Comparison of ENCODE assay signal across 9 cellular contexts in the genomic region with DNA sequence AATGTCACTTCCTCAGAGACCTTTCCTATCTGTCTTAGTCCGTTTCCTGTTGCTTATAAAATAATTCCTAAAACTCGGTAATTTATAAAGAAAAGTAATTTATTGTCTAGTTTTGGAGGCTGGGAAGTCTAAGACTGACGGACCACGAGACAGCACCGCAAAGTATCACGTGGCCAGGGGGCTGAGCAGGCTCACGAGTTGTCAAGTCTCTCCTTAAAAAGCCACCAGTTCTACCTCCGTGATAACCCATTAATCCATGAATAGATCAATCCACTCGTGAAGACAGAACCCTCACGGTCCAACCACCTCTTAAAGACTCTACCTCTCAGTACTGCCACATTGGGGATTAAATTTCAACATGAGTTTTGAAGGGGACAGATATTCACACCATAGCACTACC. TPM values are rescaled to one million over a fixed set of nuclear protein-coding genes. Genes with fewer than 3 reads are reported as not detected.
DNase-seq lines count a peak whose midpoint lies in the region; ATAC-seq and TF ChIP-seq lines count a peak whose summit lies in the region.
"Had no signal": no experiment of that assay in that cellular context is flagged by ENCODE, and none has a peak within 500 bp of the region (broad histone marks: within the 10 kb centered on the region; RNA-seq: fewer than 3 reads in every experiment).

No MANE protein-coding gene starts in this region.

- 1% methylated on average over 10 of the region's 10 CpGs for WGBS in suprapubic skin

- peak overlapping the region; percentile 84 for H3K4me3 ChIP-seq in suprapubic skin

- no peak overlapping the region for H3K27ac Mint-ChIP-seq in activated naive CD8-positive, alpha-beta T cell treated with anti-CD3 and anti-CD28 coated beads, Interleukin-2, amount 50 U/mL, for 24 hours
- no peak overlapping the region for H3K27ac Mint-ChIP-seq in mesothelial cell of epicardium
- H3K27ac Mint-ChIP-seq: stimulated activated naive CD8-positive, alpha-beta T cell treated with anti-CD3 and anti-CD28 coated beads, Interleukin-15, Interleukin-2, amounts not matched to agents 100 ng/mL and 50 ng/mL, for 24 hours had no signal

- H3K4me1 ChIP-seq in suprapubic skin, result peaks cover 59% of the 10 kb centered on the region

- no peak for TF ChIP-seq EP300 in suprapubic skin (IDR thresholded peaks at IDR 0.05)

- H3K27me3 ChIP-seq in suprapubic skin, result no peaks in the 10 kb centered on the region

- TF ChIP-seq POLR2A in suprapubic skin (IDR thresholded peaks at IDR 0.05), result no peak

- TF ChIP-seq CTCF in suprapubic skin (IDR thresholded peaks at IDR 0.05) (no peak), mesothelial cell of epicardium (IDR thresholded peaks at IDR 0.05; ENCODE audit: unreplicated experiment) (no peak)

- no peak overlapping the region for H3K4me3 Mint-ChIP-seq in activated naive CD8-positive, alpha-beta T cell treated with anti-CD3 and anti-CD28 coated beads, Interleukin-2, amount 50 U/mL, for 24 hours
- no peak overlapping the region for H3K4me3 Mint-ChIP-seq in mesothelial cell of epicardium
- H3K4me3 Mint-ChIP-seq: stimulated activated naive CD8-positive, alpha-beta T cell treated with anti-CD3 and anti-CD28 coated beads, Interleukin-15, Interleukin-2, amounts not matched to agents 100 ng/mL and 50 ng/mL, for 24 hours had no signal

- no peak for ATAC-seq in activated naive CD8-positive, alpha-beta T cell treated with anti-CD3 and anti-CD28 coated beads, Interleukin-2, amount 50 U/mL, for 24 hours

- H3K9me3 Mint-ChIP-seq in activated naive CD8-positive, alpha-beta T cell treated with anti-CD3 and anti-CD28 coated beads, Interleukin-2, amount 50 U/mL, for 24 hours, result no peaks in the 10 kb centered on the region
- H3K9me3 Mint-ChIP-seq in mesothelial cell of epicardium, result no peaks in the 10 kb centered on the region
- H3K9me3 Mint-ChIP-seq: stimulated activated naive CD8-positive, alpha-beta T cell treated with anti-CD3 and anti-CD28 coated beads, Interleukin-15, Interleukin-2, amounts not matched to agents 100 ng/mL and 50 ng/mL, for 24 hours had no signal

- DNase-seq in GF-D8 (lab: John Stamatoyannopoulos, UW), result peak; percentile 16
- DNase-seq in NOMO-1 treated with dmso at 0.1 percent for 144 hours (lab: John Stamatoyannopoulos, UW; ENCODE audit: unreplicated experiment), result peak; percentile 3
- peak; percentile 58 for DNase-seq in activated naive CD8-positive, alpha-beta T cell treated with anti-CD3 and anti-CD28 coated beads, Interleukin-2, amount 50 U/mL, for 24 hours
- peak; percentile 21 for DNase-seq in left kidney (ENCODE audit: low read depth, low spot score)
- DNase-seq in suprapubic skin (ENCODE audit: low spot score in 2 of 2), result no peak
- DNase-seq in HuH-7 (ENCODE audit: low spot score), result no peak
- no peak for DNase-seq in NCI-H1436 treated with DMSO at 0.1 percent for 48 hours (lab: John Stamatoyannopoulos, UW)
- DNase-seq in mesothelial cell of epicardium (ENCODE audit: low spot score in 2 of 2, unreplicated experiment in 2 of 2), result no peak

- H3K36me3 ChIP-seq in suprapubic skin, result no peaks in the 10 kb centered on the region

- H3K27me3 Mint-ChIP-seq in activated naive CD8-positive, alpha-beta T cell treated with anti-CD3 and anti-CD28 coated beads, Interleukin-2, amount 50 U/mL, for 24 hours, result peaks cover 2% of the 10 kb centered on the region
- no peaks in the 10 kb centered on the region for H3K27me3 Mint-ChIP-seq in mesothelial cell of epicardium (ENCODE audit: low read depth)
- H3K27me3 Mint-ChIP-seq: stimulated activated naive CD8-positive, alpha-beta T cell treated with anti-CD3 and anti-CD28 coated beads, Interleukin-15, Interleukin-2, amounts not matched to agents 100 ng/mL and 50 ng/mL, for 24 hours had no signal

- peaks cover 23% of the 10 kb centered on the region for H3K36me3 Mint-ChIP-seq in activated naive CD8-positive, alpha-beta T cell treated with anti-CD3 and anti-CD28 coated beads, Interleukin-2, amount 50 U/mL, for 24 hours (ENCODE audit: low read depth)
- peaks cover 5% of the 10 kb centered on the region for H3K36me3 Mint-ChIP-seq in mesothelial cell of epicardium

- peaks cover 66% of the 10 kb centered on the region for H3K4me1 Mint-ChIP-seq in activated naive CD8-positive, alpha-beta T cell treated with anti-CD3 and anti-CD28 coated beads, Interleukin-2, amount 50 U/mL, for 24 hours
- peaks cover 21% of the 10 kb centered on the region for H3K4me1 Mint-ChIP-seq in mesothelial cell of epicardium

- no peaks in the 10 kb centered on the region for H3K9me3 ChIP-seq in suprapubic skin

- H3K27ac ChIP-seq in suprapubic skin, result peak overlapping the region; percentile 84

RNA-seq across cellular contexts. Expression of a gene that starts 0.8 kb away (rescaled TPM):
- total RNA-seq in suprapubic skin (10 to 100 TPM; 17.6 to 25.2 (median 20.7) TPM), mesothelial cell of epicardium (13.1 to 17.0 TPM (median 14.8 TPM) in 3 replicates)

RNA-seq across cellular contexts. Expression of a gene that starts 1.2 kb away (rescaled TPM):
- total RNA-seq in suprapubic skin, result 10 to 100 TPM in 2 of 4 donors, 1 to 10 TPM in 2; 8.2 to 13.4 (median 10.8) TPM
- total RNA-seq in mesothelial cell of epicardium, result 14.4 to 16.0 TPM (median 15.5 TPM) in 3 replicates

Comparison
In these comparisons a context has a peak if more than half of its experiments do, and no peak if none do; other contexts are left out.
1. DNase-seq: peak in GF-D8 (single experiment), NOMO-1 treated with dmso at 0.1 percent for 144 hours (single experiment), activated naive CD8-positive, alpha-beta T cell treated with anti-CD3 and anti-CD28 coated beads, Interleukin-2, amount 50 U/mL, for 24 hours (single experiment) and left kidney (single experiment); none in suprapubic skin (0 of 2), HuH-7 (single experiment), NCI-H1436 treated with DMSO at 0.1 percent for 48 hours (single experiment) and mesothelial cell of epicardium (0 of 2).